Comparison of ENCODE assay signal across 8 cellular contexts in the genomic region with DNA sequence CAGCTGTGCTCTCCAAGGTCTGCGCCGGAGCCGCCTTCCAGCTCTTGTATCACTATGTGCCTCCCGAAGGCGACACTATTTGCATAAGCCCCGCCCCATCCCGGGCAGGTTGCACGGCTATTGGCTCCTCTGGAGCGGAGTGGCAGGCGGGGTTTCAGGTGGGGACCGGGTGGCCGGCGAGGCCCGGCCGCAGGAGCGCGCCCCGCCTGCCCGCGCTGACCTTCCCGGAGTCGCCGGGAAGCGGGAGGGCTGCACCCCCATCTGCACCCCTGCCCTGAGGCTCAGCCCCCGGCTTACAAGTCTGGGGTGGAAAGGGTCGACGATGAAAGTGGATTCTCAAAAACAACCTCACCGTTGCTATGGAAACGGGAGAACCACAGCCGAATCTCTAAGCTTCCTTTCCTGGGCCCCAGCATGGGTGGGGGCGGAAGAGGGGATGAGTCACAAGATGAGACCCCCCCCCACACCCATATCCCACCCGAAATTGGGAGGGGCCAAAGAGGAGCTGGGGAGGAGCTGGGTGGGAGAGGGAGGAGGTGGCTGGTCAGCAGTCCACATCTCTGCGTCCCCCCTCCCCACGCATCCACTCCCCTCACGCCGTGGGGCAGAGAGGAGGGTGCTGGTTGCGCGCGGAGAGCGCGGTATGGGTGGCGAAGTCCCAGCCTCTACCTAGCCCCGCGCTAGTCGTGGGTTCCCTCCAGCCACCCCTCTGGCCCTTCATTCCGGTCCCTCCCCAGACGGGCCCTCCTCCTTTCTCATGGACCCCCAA. TPM values are rescaled to one million over a fixed set of nuclear protein-coding genes. Genes with fewer than 3 reads are reported as not detected.
DNase-seq lines count a peak whose midpoint lies in the region; ATAC-seq and TF ChIP-seq lines count a peak whose summit lies in the region.

A gene (minus strand): TSS at position 51 of the 769 bp plus-strand sequence. CDS start 6,830 bp downstream, outside the sequence.

- H3K36me3 ChIP-seq in CD8-positive, alpha-beta T cell (ENCODE audit: insufficient read depth, low read length): no peaks in the 10 kb centered on the region
- H3K36me3 ChIP-seq in Karpas-422 (ENCODE audit: insufficient read depth, low read length) (no peaks in the 10 kb centered on the region), neural cell (ENCODE audit: insufficient read depth, low read length) (no peaks in the 10 kb centered on the region)

- no peak for TF ChIP-seq CTCF in CD8-positive, alpha-beta T cell (IDR thresholded peaks at IDR 0.05)
- TF ChIP-seq CTCF in fibroblast of villous mesenchyme (IDR thresholded peaks at IDR 0.05; ENCODE audit: insufficient read depth, low read depth, low read length) (no peak), neural cell (IDR thresholded peaks at IDR 0.05; ENCODE audit: poor library complexity, severe bottlenecking) (no peak)

- TF ChIP-seq RAD21 in neural cell (conservative IDR thresholded peaks at IDR 0.05): no peak

- peaks cover 15% of the 10 kb centered on the region for H3K27me3 Mint-ChIP-seq in CD8-positive, alpha-beta T cell (ENCODE audit: low read depth)

- peak; percentile 77 to 94 (median 89) for DNase-seq in CD8-positive, alpha-beta T cell
- DNase-seq in Karpas-422: peak; percentile 88
- peak; percentile 94 for DNase-seq in RPMI8226
- peak; percentile 96 for DNase-seq in activated effector memory CD4-positive, alpha-beta T cell treated with anti-CD3 and anti-CD28 coated beads, Interleukin-2, amount 50 U/mL, for 16 hours
- peak; percentile 69 for DNase-seq in fibroblast of villous mesenchyme (ENCODE audit: low read depth)
- DNase-seq in stimulated activated naive CD8-positive, alpha-beta T cell treated with anti-CD3 and anti-CD28 coated beads, Interleukin-15, Interleukin-2, amounts not matched to agents 100 U/mL and 50 U/mL, for 24 hours: peak; percentile 91

- POLR2A ChIA-PET in CD8-positive, alpha-beta T cell (lab: Charles Lee): interaction anchor here (1.1 to 2.6 kb wide), 6 partner anchors 11 to 46 kb away, joined by 3 to 23 read pairs (median 8); a partner anchor contains a TSS

- peak within 1 kb of the TSS; percentile 86 for H3K4me3 Mint-ChIP-seq in CD8-positive, alpha-beta T cell

- no peaks in the 10 kb centered on the region for H3F3A ChIP-seq in neural cell (ENCODE audit: insufficient read depth, low read length, poor library complexity, severe bottlenecking)

- no peaks in the 10 kb centered on the region for H3K9me2 ChIP-seq in Karpas-422 (replicated peaks; ENCODE audit: insufficient read depth, low read length)
- no peaks in the 10 kb centered on the region for H3K9me2 ChIP-seq in neural cell (ENCODE audit: insufficient read depth, low read length)

- ATAC-seq in CD8-positive, alpha-beta T cell: peak; percentile 85
- peak; percentile 81 for ATAC-seq in GM21526 (IDR thresholded peaks at IDR 0.05; ENCODE audit: low FRiP score, unreplicated experiment)
- ATAC-seq in stimulated activated naive CD8-positive, alpha-beta T cell treated with anti-CD3 and anti-CD28 coated beads, Interleukin-15, Interleukin-2, amounts not matched to agents 100 U/mL and 50 U/mL, for 24 hours: peak; percentile 93

- H3K4me3 ChIP-seq in CD8-positive, alpha-beta T cell (ENCODE audit: low read depth, low read length): peak within 1 kb of the TSS; percentile 82
- H3K4me3 ChIP-seq in Karpas-422 (ENCODE audit: low read length) (peak within 1 kb of the TSS; percentile 36; the same call in 1 of the 2 replicates), fibroblast of villous mesenchyme (ENCODE audit: low read depth, low read length) (peak within 1 kb of the TSS; percentile 38), neural cell (ENCODE audit: low read length) (peak within 1 kb of the TSS; percentile 90)

- H4K20me1 ChIP-seq in Karpas-422 (ENCODE audit: insufficient read depth, low read depth, low read length) (0 out of 2 replicates have a peak, but pooled peaks cover 4% of the 10 kb centered on the region), neural cell (ENCODE audit: insufficient read depth) (no peaks in the 10 kb centered on the region)

- no peaks in the 10 kb centered on the region for H3K36me3 Mint-ChIP-seq in CD8-positive, alpha-beta T cell

- H3K79me2 ChIP-seq in Karpas-422 (ENCODE audit: low read length) (no peaks in the 10 kb centered on the region), neural cell (replicated peaks; ENCODE audit: insufficient read depth, low read length) (peaks cover 5% of the 10 kb centered on the region)

- no peaks in the 10 kb centered on the region for H3K27me3 ChIP-seq in CD8-positive, alpha-beta T cell (ENCODE audit: insufficient read depth, low read length)
- H3K27me3 ChIP-seq in Karpas-422 (ENCODE audit: low read length): no peaks in the 10 kb centered on the region
- H3K27me3 ChIP-seq in neural cell (ENCODE audit: insufficient read depth, low read depth, low read length): peaks cover 37% of the 10 kb centered on the region

- H3K27ac Mint-ChIP-seq in CD8-positive, alpha-beta T cell: peak within 1 kb of the TSS; percentile 82

- H3K9me3 ChIP-seq in CD8-positive, alpha-beta T cell (ENCODE audit: low read length): no peaks in the 10 kb centered on the region
- H3K9me3 ChIP-seq in Karpas-422 (ENCODE audit: low read length): no peaks in the 10 kb centered on the region
- no peaks in the 10 kb centered on the region for H3K9me3 ChIP-seq in neural cell (ENCODE audit: low read length)

- CTCF ChIA-PET in CD8-positive, alpha-beta T cell (lab: Charles Lee): interaction anchor here (1.0 to 2.5 kb wide), 5 partner anchors 11 to 28 kb away, joined by 3 to 8 read pairs (median 6); a partner anchor contains a TSS

- intact Hi-C loops in CD8-positive, alpha-beta T cell (cut with DNase I, micrococcal nuclease): loop anchor here (1.0 kb wide), 3 partner anchors 8 to 115 kb away; a partner anchor contains a TSS

- TF ChIP-seq EP300 in neural cell (conservative IDR thresholded peaks at IDR 0.05; ENCODE audit: poor library complexity, severe bottlenecking): peak; percentile 52

- peaks cover 28% of the 10 kb centered on the region for H3K4me1 ChIP-seq in CD8-positive, alpha-beta T cell (ENCODE audit: insufficient read depth, low read length)
- peaks cover 4% of the 10 kb centered on the region; the same call in 1 of the 2 replicates for H3K4me1 ChIP-seq in Karpas-422 (ENCODE audit: low read length)

- H3K4me1 Mint-ChIP-seq in CD8-positive, alpha-beta T cell (ENCODE audit: low read depth): peaks cover 34% of the 10 kb centered on the region

- no peaks in the 10 kb centered on the region for H3K9me3 Mint-ChIP-seq in CD8-positive, alpha-beta T cell

- peak within 1 kb of the TSS; percentile 61 for H3K4me2 ChIP-seq in Karpas-422 (ENCODE audit: low read depth, low read length, poor library complexity, severe bottlenecking)
- peak within 1 kb of the TSS; percentile 97 for H3K4me2 ChIP-seq in neural cell (ENCODE audit: low read length)

- H3K9ac ChIP-seq in Karpas-422 (ENCODE audit: low read length): peak within 1 kb of the TSS; percentile 48; the same call in 1 of the 2 replicates
- H3K9ac ChIP-seq in neural cell (ENCODE audit: low read length): peak within 1 kb of the TSS; percentile 92

- H3K27ac ChIP-seq in CD8-positive, alpha-beta T cell (ENCODE audit: low read depth, low read length): peak within 1 kb of the TSS; percentile 86
- no peak within 1 kb of the TSS for H3K27ac ChIP-seq in Karpas-422 (ENCODE audit: low read length)
- H3K27ac ChIP-seq in neural cell (ENCODE audit: low read length): peak within 1 kb of the TSS; percentile 84

- H2AFZ ChIP-seq in Karpas-422 (ENCODE audit: low read length) (no peak within 1 kb of the TSS), neural cell (ENCODE audit: low read depth, low read length) (peak within 1 kb of the TSS; percentile 77)

TF ChIP-seq in neural cell, 6 proteins besides CTCF, POLR2A, EP300 and RAD21:
- peak; percentile 84 for TF ChIP-seq TAF1 (IDR thresholded peaks at IDR 0.05; ENCODE audit: low read depth)
- no peak for TF ChIP-seq SMC3 (conservative IDR thresholded peaks at IDR 0.05; ENCODE audit: poor library complexity)
- TF ChIP-seq POLR2AphosphoS5 (IDR thresholded peaks at IDR 0.05): peak; percentile 94
- TF ChIP-seq, protein P1, sequence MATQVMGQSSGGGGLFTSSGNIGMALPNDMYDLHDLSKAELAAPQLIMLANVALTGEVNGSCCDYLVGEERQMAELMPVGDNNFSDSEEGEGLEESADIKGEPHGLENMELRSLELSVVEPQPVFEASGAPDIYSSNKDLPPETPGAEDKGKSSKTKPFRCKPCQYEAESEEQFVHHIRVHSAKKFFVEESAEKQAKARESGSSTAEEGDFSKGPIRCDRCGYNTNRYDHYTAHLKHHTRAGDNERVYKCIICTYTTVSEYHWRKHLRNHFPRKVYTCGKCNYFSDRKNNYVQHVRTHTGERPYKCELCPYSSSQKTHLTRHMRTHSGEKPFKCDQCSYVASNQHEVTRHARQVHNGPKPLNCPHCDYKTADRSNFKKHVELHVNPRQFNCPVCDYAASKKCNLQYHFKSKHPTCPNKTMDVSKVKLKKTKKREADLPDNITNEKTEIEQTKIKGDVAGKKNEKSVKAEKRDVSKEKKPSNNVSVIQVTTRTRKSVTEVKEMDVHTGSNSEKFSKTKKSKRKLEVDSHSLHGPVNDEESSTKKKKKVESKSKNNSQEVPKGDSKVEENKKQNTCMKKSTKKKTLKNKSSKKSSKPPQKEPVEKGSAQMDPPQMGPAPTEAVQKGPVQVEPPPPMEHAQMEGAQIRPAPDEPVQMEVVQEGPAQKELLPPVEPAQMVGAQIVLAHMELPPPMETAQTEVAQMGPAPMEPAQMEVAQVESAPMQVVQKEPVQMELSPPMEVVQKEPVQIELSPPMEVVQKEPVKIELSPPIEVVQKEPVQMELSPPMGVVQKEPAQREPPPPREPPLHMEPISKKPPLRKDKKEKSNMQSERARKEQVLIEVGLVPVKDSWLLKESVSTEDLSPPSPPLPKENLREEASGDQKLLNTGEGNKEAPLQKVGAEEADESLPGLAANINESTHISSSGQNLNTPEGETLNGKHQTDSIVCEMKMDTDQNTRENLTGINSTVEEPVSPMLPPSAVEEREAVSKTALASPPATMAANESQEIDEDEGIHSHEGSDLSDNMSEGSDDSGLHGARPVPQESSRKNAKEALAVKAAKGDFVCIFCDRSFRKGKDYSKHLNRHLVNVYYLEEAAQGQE (IDR thresholded peaks at IDR 0.05; ENCODE audit: borderline replicate concordance): peak; percentile 15
- TF ChIP-seq MXI1 (conservative IDR thresholded peaks at IDR 0.05; ENCODE audit: poor library complexity, severe bottlenecking): peak; percentile 32
- TF ChIP-seq EZH2 (IDR thresholded peaks at IDR 0.05; ENCODE audit: borderline replicate concordance, insufficient read depth, low read length, poor library complexity, severe bottlenecking): no peak

RNA-seq across cellular contexts. Expression of the gene that starts here (rescaled TPM):
- total RNA-seq in CD8-positive, alpha-beta T cell: 10 to 100 TPM; 12.1 to 12.8 TPM
- 0.15 TPM in 1 of 2 replicates, not detected in the other for total RNA-seq in Karpas-422 (2014; rRNA removed; shearing (Covaris generic); ENCODE audit: low replicate concordance)
- total RNA-seq in fibroblast of villous mesenchyme: not detected in 2 replicates
- 53.2 and 60.0 TPM in 2 replicates for polyA plus RNA-seq in neural cell
- 83.6 and 89.4 TPM in 2 replicates for polyA minus RNA-seq in neural cell

Comparison
In these comparisons a context has a peak if more than half of its experiments do, and no peak if none do; other contexts are left out.
1. RNA of the gene that starts here (total RNA-seq): 12.1 to 12.8 TPM in CD8-positive, alpha-beta T cell; 0.15 TPM in Karpas-422 and not detected in fibroblast of villous mesenchyme; every median in the first group is over 10 times any median in the second.
2. Peak in DNase-seq, H3K4me3 ChIP-seq, H3K9ac ChIP-seq and H3K4me2 ChIP-seq in Karpas-422; RNA of the gene not detected or under 1 TPM.
3. Peak in DNase-seq and H3K4me3 ChIP-seq in fibroblast of villous mesenchyme; RNA of the gene not detected or under 1 TPM.
4. H3K4me3 ChIP-seq: peak in every context shown above with its lines; median percentile 90 in neural cell; 82 in CD8-positive, alpha-beta T cell; 38 in fibroblast of villous mesenchyme; 36 in Karpas-422.
5. Peak in every context shown above with its lines, with median percentiles within 50 percentile points of each other: ATAC-seq and DNase-seq.